ENCODE assay signal across 31 cellular contexts in genomic region chr4:8185930-8186329, GRCh38. TPM values are rescaled to one million over a fixed set of nuclear protein-coding genes. Genes with fewer than 3 reads are reported as not detected.
DNase-seq lines count a peak whose midpoint lies in the region; ATAC-seq and TF ChIP-seq lines count a peak whose summit lies in the region.
"Had no signal": no experiment of that assay in that cellular context is flagged by ENCODE, and none has a peak within 500 bp of the region (broad histone marks: within the 10 kb centered on the region; RNA-seq: fewer than 3 reads in every experiment).

No MANE protein-coding gene starts in this region.

- no peaks in the 10 kb centered on the region for H3K9me3 Mint-ChIP-seq in stimulated activated naive B cell treated with anti-CD40 and anti-IgM and Interleukin-4, amounts not matched to agents 10 μg/mL and 1 μg/mL and 100 μg/mL, for 72 hours
- H3K9me3 Mint-ChIP-seq: activated B cell treated with CpG ODN at 0.5 μM for 24 hours; activated naive CD4-positive, alpha-beta T cell treated with anti-CD3 and anti-CD28 coated beads, Interleukin-2, amount 50 U/mL, for 72 hours; activated T-helper 2 cell treated with anti-CD3 and anti-CD28 coated beads, Interferon-gamma antibody, Interleukin-2, Interleukin-4, amounts not matched to agents 10 μg/mL and 5 μg/mL and 100 μg/mL, durations not matched to agents 14 hours and 24 hours and 36 hours; natural killer cell treated with Interleukin-12 subunit alpha and Interleukin-12 subunit beta and Interleukin-15 and Interleukin-18, amount 100 ng/mL, for 72 hours had no signal

- peaks cover 16 to 24% of the 10 kb centered on the region in 2 donors for H3K27me3 Mint-ChIP-seq in stimulated activated naive B cell treated with anti-CD40 and anti-IgM and Interleukin-4, amounts not matched to agents 10 μg/mL and 1 μg/mL and 100 μg/mL, for 72 hours

- no peaks in the 10 kb centered on the region for H3K36me3 ChIP-seq in adipocyte (ENCODE audit: control insufficient read depth, insufficient read depth, low read length, severe bottlenecking)
- H3K36me3 ChIP-seq: ascending aorta, HAP-1, pancreas, right lobe of liver had no signal

- H3K4me1 Mint-ChIP-seq in stimulated activated naive B cell treated with anti-CD40 and anti-IgM and Interleukin-4, amounts not matched to agents 10 μg/mL and 1 μg/mL and 100 μg/mL, for 72 hours, result peaks cover 9 to 18% of the 10 kb centered on the region in 2 donors

- H3K9me3 ChIP-seq in adipocyte (ENCODE audit: control insufficient read depth, low read length), result no peaks in the 10 kb centered on the region
- H3K9me3 ChIP-seq: ascending aorta, HAP-1, pancreas, right lobe of liver had no signal

- DNase-seq in NCI-H2227 (lab: John Stamatoyannopoulos, UW; ENCODE audit: unreplicated experiment) (peak; percentile 11), NCI-H2227 treated with DMSO at 0.1 percent for 48 hours (lab: John Stamatoyannopoulos, UW) (no peak), adipocyte (ENCODE audit: low read depth) (peak; percentile 14), fibroblast of villous mesenchyme (ENCODE audit: low read depth) (peak; percentile 45), GDM1 (lab: John Stamatoyannopoulos, UW) (no peak)
- no peak for DNase-seq in stimulated activated naive B cell treated with anti-CD40 and anti-IgM and Interleukin-4, amounts not matched to agents 10 μg/mL and 1 μg/mL and 100 μg/mL, for 72 hours
- DNase-seq: 8988T; activated B cell treated with CpG ODN at 0.5 μM for 24 hours; activated CD4-positive, alpha-beta T cell treated with anti-CD3 and anti-CD28 coated beads, Interleukin-2, amount 50 U/mL, for 4 hours; activated CD8-positive, alpha-beta memory T cell treated with anti-CD3 and anti-CD28 coated beads, Interleukin-2, amount 50 U/mL, for 48 hours; central memory CD4-positive, alpha-beta T cell; dorsolateral prefrontal cortex; Kasumi-1; NCI-H1092; NCI-H187; NCI-H345; NCI-H774; OCI-M1; pancreas; right lobe of liver; SHP77 treated with DMSO at 0.1 percent for 48 hours; stimulated activated CD4-positive, alpha-beta T cell treated with anti-CD3 and anti-CD28 coated beads, Interleukin-15, amount 100 ng/mL, for 24 hours; trophoblast cell had no signal

- ATAC-seq in stimulated activated naive B cell treated with anti-CD40 and anti-IgM and Interleukin-4, amounts not matched to agents 10 μg/mL and 1 μg/mL and 100 μg/mL, for 72 hours (replicated peaks), result no peak
- ATAC-seq in HG02623 (IDR thresholded peaks at IDR 0.05; ENCODE audit: unreplicated experiment) (no peak), GM19395 (IDR thresholded peaks at IDR 0.05; ENCODE audit: unreplicated experiment) (no peak)
- ATAC-seq: GM12878; natural killer cell treated with Interleukin-12 subunit alpha and Interleukin-12 subunit beta and Interleukin-15 and Interleukin-18, amount 100 ng/mL, for 72 hours; pancreas; right lobe of liver had no signal

- H3K27me3 ChIP-seq in adipocyte (replicated peaks; ENCODE audit: control insufficient read depth, insufficient read depth, low read length), result peaks cover 4% of the 10 kb centered on the region
- H3K27me3 ChIP-seq: ascending aorta, dorsolateral prefrontal cortex, pancreas, right lobe of liver had no signal

- H3K36me3 Mint-ChIP-seq in stimulated activated naive B cell treated with anti-CD40 and anti-IgM and Interleukin-4, amounts not matched to agents 10 μg/mL and 1 μg/mL and 100 μg/mL, for 72 hours, result no peaks in the 10 kb centered on the region
- H3K36me3 Mint-ChIP-seq: activated naive CD4-positive, alpha-beta T cell treated with anti-CD3 and anti-CD28 coated beads, Interleukin-2, amount 50 U/mL, for 72 hours; natural killer cell treated with Interleukin-12 subunit alpha and Interleukin-12 subunit beta and Interleukin-15 and Interleukin-18, amount 100 ng/mL, for 72 hours had no signal

- peak overlapping the region; percentile 32 for H3K9ac ChIP-seq in adipocyte (ENCODE audit: low read length)

- peak overlapping the region; percentile 41 for H3K4me3 ChIP-seq in adipocyte (ENCODE audit: low read length)
- no peak overlapping the region for H3K4me3 ChIP-seq in fibroblast of villous mesenchyme (ENCODE audit: low read depth, low read length)
- H3K4me3 ChIP-seq: ascending aorta, dorsolateral prefrontal cortex, GM12878, HAP-1, pancreas, right lobe of liver had no signal

- TF ChIP-seq CTCF in fibroblast of villous mesenchyme (IDR thresholded peaks at IDR 0.05; ENCODE audit: insufficient read depth, low read depth, low read length), result no peak

- peak overlapping the region; percentile 32 for H3K27ac Mint-ChIP-seq in stimulated activated naive B cell treated with anti-CD40 and anti-IgM and Interleukin-4, amounts not matched to agents 10 μg/mL and 1 μg/mL and 100 μg/mL, for 72 hours
- H3K27ac Mint-ChIP-seq: activated B cell treated with CpG ODN at 0.5 μM for 24 hours; activated naive CD4-positive, alpha-beta T cell treated with anti-CD3 and anti-CD28 coated beads, Interleukin-2, amount 50 U/mL, for 72 hours; activated T-helper 2 cell treated with anti-CD3 and anti-CD28 coated beads, Interferon-gamma antibody, Interleukin-2, Interleukin-4, amounts not matched to agents 10 μg/mL and 5 μg/mL and 100 μg/mL, durations not matched to agents 14 hours and 24 hours and 36 hours; natural killer cell treated with Interleukin-12 subunit alpha and Interleukin-12 subunit beta and Interleukin-15 and Interleukin-18, amount 100 ng/mL, for 72 hours had no signal

- H3K4me3 Mint-ChIP-seq in stimulated activated naive B cell treated with anti-CD40 and anti-IgM and Interleukin-4, amounts not matched to agents 10 μg/mL and 1 μg/mL and 100 μg/mL, for 72 hours, result no peak overlapping the region
- H3K4me3 Mint-ChIP-seq: activated B cell treated with CpG ODN at 0.5 μM for 24 hours; natural killer cell treated with Interleukin-12 subunit alpha and Interleukin-12 subunit beta and Interleukin-15 and Interleukin-18, amount 100 ng/mL, for 72 hours had no signal

- peaks cover 35% of the 10 kb centered on the region for H3K4me1 ChIP-seq in adipocyte (ENCODE audit: control insufficient read depth, insufficient read depth, low read length)

RNA-seq across cellular contexts. Expression of gene SH3TC1, which starts 13.2 kb away (rescaled TPM):
- 3.9 and 13.9 TPM in 2 replicates for total RNA-seq in fibroblast of villous mesenchyme

RNA-seq across cellular contexts. Expression of gene ABLIM2, which starts 27.3 kb away (rescaled TPM):
- under 0.01 TPM in 1 of 2 replicates, not detected in the other for total RNA-seq in fibroblast of villous mesenchyme

Comparison
In these comparisons a context has a peak if more than half of its experiments do, and no peak if none do; other contexts are left out.
1. DNase-seq: peak in NCI-H2227 (single experiment), adipocyte (single experiment) and fibroblast of villous mesenchyme (single experiment); none in NCI-H2227 treated with DMSO at 0.1 percent for 48 hours (single experiment), stimulated activated naive B cell treated with anti-CD40 and anti-IgM and Interleukin-4, amounts not matched to agents 10 μg/mL and 1 μg/mL and 100 μg/mL, for 72 hours (single experiment) and GDM1 (single experiment).